ENCODE assay signal across 13 cellular contexts in the genomic region with DNA sequence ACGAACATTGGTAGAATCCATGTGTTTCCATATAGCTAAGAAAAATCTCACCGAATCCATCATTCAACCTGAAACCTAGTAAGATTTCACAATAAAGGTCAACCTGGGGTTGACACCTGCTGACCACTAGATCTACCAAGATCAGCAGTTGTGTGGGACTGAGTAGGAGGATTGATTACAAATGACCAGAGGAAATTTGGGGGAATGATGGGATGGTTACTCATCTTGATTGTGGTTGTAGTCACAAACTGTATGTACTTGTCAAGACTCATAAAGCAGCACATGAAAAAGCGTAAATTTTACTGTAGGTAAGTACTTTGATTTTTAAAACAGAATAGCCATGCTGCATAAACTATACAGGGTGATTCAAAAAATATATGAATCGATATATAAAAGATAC. TPM values are rescaled to one million over a fixed set of nuclear protein-coding genes. Genes with fewer than 3 reads are reported as not detected.
DNase-seq lines count a peak whose midpoint lies in the region; ATAC-seq and TF ChIP-seq lines count a peak whose summit lies in the region.
"Had no signal": no experiment of that assay in that cellular context is flagged by ENCODE, and none has a peak within 500 bp of the region (broad histone marks: within the 10 kb centered on the region; RNA-seq: fewer than 3 reads in every experiment).

No MANE protein-coding gene starts in this region.

- H3K36me3 ChIP-seq in thyroid gland = no peaks in the 10 kb centered on the region
- H3K36me3 ChIP-seq: BE2C had no signal

- ATAC-seq in HG03520 (IDR thresholded peaks at IDR 0.05; ENCODE audit: unreplicated experiment) (no peak), GM21723 (IDR thresholded peaks at IDR 0.05; ENCODE audit: unreplicated experiment) (no peak)

- H3K27me3 ChIP-seq in thyroid gland = no peaks in the 10 kb centered on the region
- H3K27me3 ChIP-seq: BE2C had no signal

- peaks cover 40 to 73% of the 10 kb centered on the region in 2 donors for H3K4me1 ChIP-seq in thyroid gland
- H3K4me1 ChIP-seq: BE2C had no signal

- intact Hi-C loops in thyroid gland (cut with DNase I) = no loop called here

- no peaks in the 10 kb centered on the region for H3K9me3 ChIP-seq in thyroid gland
- H3K9me3 ChIP-seq: BE2C had no signal

- peak overlapping the region in 2 of 3 donors; percentile 8 to 64 for H3K27ac ChIP-seq in thyroid gland

- DNase-seq in HT1080 (ENCODE audit: low read depth) (peak; percentile 36), NCI-H226 (peak; percentile 18), epithelial cell of esophagus (ENCODE audit: low read depth) (peak; percentile 30), thyroid gland (no peak), NCI-H1436 treated with DMSO at 0.1 percent for 48 hours (lab: John Stamatoyannopoulos, UW) (no peak)
- DNase-seq: BE2C; CD4-positive, alpha-beta memory T cell; DMS79; GOT3; H9 had no signal

- no peak for TF ChIP-seq CTCF in epithelial cell of esophagus (IDR thresholded peaks at IDR 0.05; ENCODE audit: insufficient read depth, low read depth, low read length, missing control alignments)
- TF ChIP-seq CTCF in thyroid gland (IDR thresholded peaks at IDR 0.05) = no peak

- no peak for TF ChIP-seq POLR2A in thyroid gland (IDR thresholded peaks at IDR 0.05)

- H3K4me3 ChIP-seq in epithelial cell of esophagus (ENCODE audit: low read length) (no peak overlapping the region), thyroid gland (replicated peaks in 1 of 3) (no peak overlapping the region)

- 69 to 73% methylated on average over 4 of the region's 4 CpGs for WGBS in thyroid gland, 2 donors

RNA-seq across cellular contexts. Expression of a gene that starts 14.7 kb away (rescaled TPM):
- not detected in 2 replicates for total RNA-seq in HT1080 (2014; rRNA removed; shearing (Covaris generic))
- not detected in 2 replicates for polyA plus RNA-seq in HT1080 (2015; cell fraction: cytosol; rRNA removed)
- polyA plus RNA-seq in HT1080 (2015; cell fraction: nucleus; rRNA removed) = not detected in 2 replicates
- total RNA-seq in thyroid gland = 10 to 100 TPM; 12.3 to 68.9 (median 28.1) TPM
- total RNA-seq: CD4-positive, alpha-beta memory T cell; H9 had no signal
- polyA plus RNA-seq: AG04450; CD4-positive, alpha-beta memory T cell had no signal

Comparison
In these comparisons a context has a peak if more than half of its experiments do, and no peak if none do; other contexts are left out.
1. DNase-seq: peak in HT1080 (single experiment), NCI-H226 (single experiment) and epithelial cell of esophagus (single experiment); none in thyroid gland (0 of 2) and NCI-H1436 treated with DMSO at 0.1 percent for 48 hours (single experiment).
2. RNA of a gene that starts 14.7 kb away (total RNA-seq): 12.3 to 68.9 TPM in thyroid gland; not detected in HT1080; every median in the first group is over 10 times any median in the second.